ENCODE assay signal across 1 cellular context in the genomic region with DNA sequence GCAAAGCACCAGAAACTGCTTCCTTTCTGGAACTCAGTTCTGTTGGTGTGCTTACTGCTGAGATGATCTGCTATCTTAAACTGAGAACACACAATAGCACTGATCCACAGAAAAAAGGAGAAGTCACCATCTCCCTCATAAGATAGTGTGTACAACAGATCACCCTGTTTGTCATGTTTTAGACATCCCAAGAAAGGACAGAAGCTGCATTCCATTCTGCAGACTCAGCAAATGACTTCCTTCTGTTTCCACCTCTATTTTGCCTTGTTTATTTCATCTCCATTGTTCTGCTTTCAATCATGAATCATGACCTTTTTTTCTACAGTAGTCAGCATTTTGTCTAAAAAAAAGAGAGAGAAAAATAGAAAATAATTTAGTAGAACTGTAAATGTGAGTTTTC.
TF ChIP-seq lines count a peak whose summit lies in the region.

No MANE protein-coding gene starts in this region.

TF ChIP-seq in HepG2, 621 proteins besides CTCF, POLR2A, EP300 and RAD21 (continued from another document):
- TF ChIP-seq, protein P1, sequence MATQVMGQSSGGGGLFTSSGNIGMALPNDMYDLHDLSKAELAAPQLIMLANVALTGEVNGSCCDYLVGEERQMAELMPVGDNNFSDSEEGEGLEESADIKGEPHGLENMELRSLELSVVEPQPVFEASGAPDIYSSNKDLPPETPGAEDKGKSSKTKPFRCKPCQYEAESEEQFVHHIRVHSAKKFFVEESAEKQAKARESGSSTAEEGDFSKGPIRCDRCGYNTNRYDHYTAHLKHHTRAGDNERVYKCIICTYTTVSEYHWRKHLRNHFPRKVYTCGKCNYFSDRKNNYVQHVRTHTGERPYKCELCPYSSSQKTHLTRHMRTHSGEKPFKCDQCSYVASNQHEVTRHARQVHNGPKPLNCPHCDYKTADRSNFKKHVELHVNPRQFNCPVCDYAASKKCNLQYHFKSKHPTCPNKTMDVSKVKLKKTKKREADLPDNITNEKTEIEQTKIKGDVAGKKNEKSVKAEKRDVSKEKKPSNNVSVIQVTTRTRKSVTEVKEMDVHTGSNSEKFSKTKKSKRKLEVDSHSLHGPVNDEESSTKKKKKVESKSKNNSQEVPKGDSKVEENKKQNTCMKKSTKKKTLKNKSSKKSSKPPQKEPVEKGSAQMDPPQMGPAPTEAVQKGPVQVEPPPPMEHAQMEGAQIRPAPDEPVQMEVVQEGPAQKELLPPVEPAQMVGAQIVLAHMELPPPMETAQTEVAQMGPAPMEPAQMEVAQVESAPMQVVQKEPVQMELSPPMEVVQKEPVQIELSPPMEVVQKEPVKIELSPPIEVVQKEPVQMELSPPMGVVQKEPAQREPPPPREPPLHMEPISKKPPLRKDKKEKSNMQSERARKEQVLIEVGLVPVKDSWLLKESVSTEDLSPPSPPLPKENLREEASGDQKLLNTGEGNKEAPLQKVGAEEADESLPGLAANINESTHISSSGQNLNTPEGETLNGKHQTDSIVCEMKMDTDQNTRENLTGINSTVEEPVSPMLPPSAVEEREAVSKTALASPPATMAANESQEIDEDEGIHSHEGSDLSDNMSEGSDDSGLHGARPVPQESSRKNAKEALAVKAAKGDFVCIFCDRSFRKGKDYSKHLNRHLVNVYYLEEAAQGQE (IDR thresholded peaks at IDR 0.05; ENCODE audit: borderline replicate concordance in 1 of 2, low read depth in 1 of 2, low read length in 2 of 2): no peak
- no peak for TF ChIP-seq ZNF383 (CRISPR knock-in tag; IDR thresholded peaks at IDR 0.05; ENCODE audit: borderline replicate concordance)
- TF ChIP-seq, protein P2, sequence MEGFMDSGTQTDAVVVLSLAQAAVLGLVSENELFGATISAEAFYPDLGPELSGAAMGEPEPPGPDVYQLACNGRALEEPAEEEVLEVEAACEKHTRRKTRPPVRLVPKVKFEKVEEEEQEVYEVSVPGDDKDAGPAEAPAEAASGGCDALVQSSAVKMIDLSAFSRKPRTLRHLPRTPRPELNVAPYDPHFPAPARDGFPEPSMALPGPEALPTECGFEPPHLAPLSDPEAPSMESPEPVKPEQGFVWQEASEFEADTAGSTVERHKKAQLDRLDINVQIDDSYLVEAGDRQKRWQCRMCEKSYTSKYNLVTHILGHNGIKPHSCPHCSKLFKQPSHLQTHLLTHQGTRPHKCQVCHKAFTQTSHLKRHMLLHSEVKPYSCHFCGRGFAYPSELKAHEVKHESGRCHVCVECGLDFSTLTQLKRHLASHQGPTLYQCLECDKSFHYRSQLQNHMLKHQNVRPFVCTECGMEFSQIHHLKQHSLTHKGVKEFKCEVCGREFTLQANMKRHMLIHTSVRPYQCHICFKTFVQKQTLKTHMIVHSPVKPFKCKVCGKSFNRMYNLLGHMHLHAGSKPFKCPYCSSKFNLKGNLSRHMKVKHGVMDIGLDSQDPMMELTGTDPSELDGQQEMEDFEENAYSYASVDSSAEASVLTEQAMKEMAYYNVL (CRISPR knock-in tag; IDR thresholded peaks at IDR 0.05; ENCODE audit: borderline replicate concordance): no peak
- no peak for TF ChIP-seq ZMYM4 (CRISPR knock-in tag; IDR thresholded peaks at IDR 0.05)
- no peak for TF ChIP-seq ZNF678 (CRISPR knock-in tag; IDR thresholded peaks at IDR 0.05)
- TF ChIP-seq ZNF230 (CRISPR knock-in tag; IDR thresholded peaks at IDR 0.05): no peak
- TF ChIP-seq KDM4B (CRISPR knock-in tag; IDR thresholded peaks at IDR 0.05): no peak
- TF ChIP-seq, protein P3, sequence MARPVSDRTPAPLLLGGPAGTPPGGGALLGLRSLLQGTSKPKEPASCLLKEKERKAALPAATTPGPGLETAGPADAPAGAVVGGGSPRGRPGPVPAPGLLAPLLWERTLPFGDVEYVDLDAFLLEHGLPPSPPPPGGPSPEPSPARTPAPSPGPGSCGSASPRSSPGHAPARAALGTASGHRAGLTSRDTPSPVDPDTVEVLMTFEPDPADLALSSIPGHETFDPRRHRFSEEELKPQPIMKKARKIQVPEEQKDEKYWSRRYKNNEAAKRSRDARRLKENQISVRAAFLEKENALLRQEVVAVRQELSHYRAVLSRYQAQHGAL (CRISPR knock-in tag; IDR thresholded peaks at IDR 0.05; ENCODE audit: not compliant biosample characterization): no peak
- no peak for TF ChIP-seq CHD2 (IDR thresholded peaks at IDR 0.05; ENCODE audit: low read depth, low read length)
- no peak for TF ChIP-seq ONECUT2 (CRISPR knock-in tag; IDR thresholded peaks at IDR 0.05)
- TF ChIP-seq MAFK (conservative IDR thresholded peaks at IDR 0.05 in 1 of 2, IDR thresholded peaks at IDR 0.05 in 1 of 2; ENCODE audit: low read length in 2 of 2): peak; percentile 82 to 89
- peak; percentile 85 for TF ChIP-seq MAFF (IDR thresholded peaks at IDR 0.05; ENCODE audit: low read depth, low read length)
- TF ChIP-seq, protein P4, sequence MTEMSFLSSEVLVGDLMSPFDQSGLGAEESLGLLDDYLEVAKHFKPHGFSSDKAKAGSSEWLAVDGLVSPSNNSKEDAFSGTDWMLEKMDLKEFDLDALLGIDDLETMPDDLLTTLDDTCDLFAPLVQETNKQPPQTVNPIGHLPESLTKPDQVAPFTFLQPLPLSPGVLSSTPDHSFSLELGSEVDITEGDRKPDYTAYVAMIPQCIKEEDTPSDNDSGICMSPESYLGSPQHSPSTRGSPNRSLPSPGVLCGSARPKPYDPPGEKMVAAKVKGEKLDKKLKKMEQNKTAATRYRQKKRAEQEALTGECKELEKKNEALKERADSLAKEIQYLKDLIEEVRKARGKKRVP (CRISPR knock-in tag; IDR thresholded peaks at IDR 0.05): no peak
- TF ChIP-seq ZNF367 (CRISPR knock-in tag; IDR thresholded peaks at IDR 0.05; ENCODE audit: borderline replicate concordance): no peak
- TF ChIP-seq, protein P5, sequence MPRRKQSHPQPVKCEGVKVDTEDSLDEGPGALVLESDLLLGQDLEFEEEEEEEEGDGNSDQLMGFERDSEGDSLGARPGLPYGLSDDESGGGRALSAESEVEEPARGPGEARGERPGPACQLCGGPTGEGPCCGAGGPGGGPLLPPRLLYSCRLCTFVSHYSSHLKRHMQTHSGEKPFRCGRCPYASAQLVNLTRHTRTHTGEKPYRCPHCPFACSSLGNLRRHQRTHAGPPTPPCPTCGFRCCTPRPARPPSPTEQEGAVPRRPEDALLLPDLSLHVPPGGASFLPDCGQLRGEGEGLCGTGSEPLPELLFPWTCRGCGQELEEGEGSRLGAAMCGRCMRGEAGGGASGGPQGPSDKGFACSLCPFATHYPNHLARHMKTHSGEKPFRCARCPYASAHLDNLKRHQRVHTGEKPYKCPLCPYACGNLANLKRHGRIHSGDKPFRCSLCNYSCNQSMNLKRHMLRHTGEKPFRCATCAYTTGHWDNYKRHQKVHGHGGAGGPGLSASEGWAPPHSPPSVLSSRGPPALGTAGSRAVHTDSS (CRISPR knock-in tag; conservative IDR thresholded peaks at IDR 0.05): no peak
- TF ChIP-seq, protein P6, sequence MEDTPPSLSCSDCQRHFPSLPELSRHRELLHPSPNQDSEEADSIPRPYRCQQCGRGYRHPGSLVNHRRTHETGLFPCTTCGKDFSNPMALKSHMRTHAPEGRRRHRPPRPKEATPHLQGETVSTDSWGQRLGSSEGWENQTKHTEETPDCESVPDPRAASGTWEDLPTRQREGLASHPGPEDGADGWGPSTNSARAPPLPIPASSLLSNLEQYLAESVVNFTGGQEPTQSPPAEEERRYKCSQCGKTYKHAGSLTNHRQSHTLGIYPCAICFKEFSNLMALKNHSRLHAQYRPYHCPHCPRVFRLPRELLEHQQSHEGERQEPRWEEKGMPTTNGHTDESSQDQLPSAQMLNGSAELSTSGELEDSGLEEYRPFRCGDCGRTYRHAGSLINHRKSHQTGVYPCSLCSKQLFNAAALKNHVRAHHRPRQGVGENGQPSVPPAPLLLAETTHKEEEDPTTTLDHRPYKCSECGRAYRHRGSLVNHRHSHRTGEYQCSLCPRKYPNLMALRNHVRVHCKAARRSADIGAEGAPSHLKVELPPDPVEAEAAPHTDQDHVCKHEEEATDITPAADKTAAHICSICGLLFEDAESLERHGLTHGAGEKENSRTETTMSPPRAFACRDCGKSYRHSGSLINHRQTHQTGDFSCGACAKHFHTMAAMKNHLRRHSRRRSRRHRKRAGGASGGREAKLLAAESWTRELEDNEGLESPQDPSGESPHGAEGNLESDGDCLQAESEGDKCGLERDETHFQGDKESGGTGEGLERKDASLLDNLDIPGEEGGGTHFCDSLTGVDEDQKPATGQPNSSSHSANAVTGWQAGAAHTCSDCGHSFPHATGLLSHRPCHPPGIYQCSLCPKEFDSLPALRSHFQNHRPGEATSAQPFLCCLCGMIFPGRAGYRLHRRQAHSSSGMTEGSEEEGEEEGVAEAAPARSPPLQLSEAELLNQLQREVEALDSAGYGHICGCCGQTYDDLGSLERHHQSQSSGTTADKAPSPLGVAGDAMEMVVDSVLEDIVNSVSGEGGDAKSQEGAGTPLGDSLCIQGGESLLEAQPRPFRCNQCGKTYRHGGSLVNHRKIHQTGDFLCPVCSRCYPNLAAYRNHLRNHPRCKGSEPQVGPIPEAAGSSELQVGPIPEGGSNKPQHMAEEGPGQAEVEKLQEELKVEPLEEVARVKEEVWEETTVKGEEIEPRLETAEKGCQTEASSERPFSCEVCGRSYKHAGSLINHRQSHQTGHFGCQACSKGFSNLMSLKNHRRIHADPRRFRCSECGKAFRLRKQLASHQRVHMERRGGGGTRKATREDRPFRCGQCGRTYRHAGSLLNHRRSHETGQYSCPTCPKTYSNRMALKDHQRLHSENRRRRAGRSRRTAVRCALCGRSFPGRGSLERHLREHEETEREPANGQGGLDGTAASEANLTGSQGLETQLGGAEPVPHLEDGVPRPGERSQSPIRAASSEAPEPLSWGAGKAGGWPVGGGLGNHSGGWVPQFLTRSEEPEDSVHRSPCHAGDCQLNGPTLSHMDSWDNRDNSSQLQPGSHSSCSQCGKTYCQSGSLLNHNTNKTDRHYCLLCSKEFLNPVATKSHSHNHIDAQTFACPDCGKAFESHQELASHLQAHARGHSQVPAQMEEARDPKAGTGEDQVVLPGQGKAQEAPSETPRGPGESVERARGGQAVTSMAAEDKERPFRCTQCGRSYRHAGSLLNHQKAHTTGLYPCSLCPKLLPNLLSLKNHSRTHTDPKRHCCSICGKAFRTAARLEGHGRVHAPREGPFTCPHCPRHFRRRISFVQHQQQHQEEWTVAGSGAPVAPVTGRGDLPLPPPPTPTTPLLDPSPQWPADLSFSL (CRISPR knock-in tag; IDR thresholded peaks at IDR 0.05): no peak
TF ChIP-seq in HepG2: peak in this region for 2.
